ENCODE assay signal across 11 cellular contexts in the genomic region with DNA sequence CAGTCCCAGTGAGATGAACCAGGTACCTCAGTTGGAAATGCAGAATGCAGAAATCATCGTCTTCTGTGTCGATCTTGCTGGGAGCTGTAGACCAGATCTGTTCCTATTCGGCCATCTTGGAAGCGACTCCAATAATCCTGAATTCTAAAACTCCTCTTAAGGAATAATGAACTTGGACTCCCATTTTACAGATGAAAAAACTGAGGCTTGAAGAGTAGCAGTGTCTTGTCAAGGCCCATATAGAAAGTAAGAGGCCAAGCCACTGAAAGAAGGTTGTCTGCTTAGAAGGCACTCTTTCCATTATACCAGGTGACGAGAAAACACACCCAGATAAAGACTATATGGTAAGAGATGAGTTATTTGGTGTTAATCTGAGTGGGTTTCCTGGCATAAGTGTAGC.
"Had no signal": no experiment of that assay in that cellular context is flagged by ENCODE, and none has a peak within 500 bp of the region (broad histone marks: within the 10 kb centered on the region; RNA-seq: fewer than 3 reads in every experiment).

No MANE protein-coding gene starts in this region.

- H3K4me3 ChIP-seq: GM23248, GM23338, HAP-1 had no signal

- H2AFZ ChIP-seq: GM23248, GM23338 had no signal

- H3K4me2 ChIP-seq: GM23338 had no signal

- DNase-seq: GM23248, GOT3, H7, H9, HCEC 1CT, HFFc6 had no signal

- H3K27ac ChIP-seq: GM23248 had no signal

- H3K9me3 ChIP-seq: HAP-1 had no signal

- FAIRE-seq: H1, H54 had no signal

- ATAC-seq: GM23338, HCT116 had no signal

- H3K9ac ChIP-seq: GM23248 had no signal

- H3K36me3 ChIP-seq: HAP-1 had no signal

- H3K4me1 ChIP-seq: HAP-1 had no signal
